In genomic region chr1:24070821-24071393, GRCh38 we compare ENCODE assay signal across 8 cellular contexts.
DNase-seq lines count a peak whose midpoint lies in the region; ATAC-seq and TF ChIP-seq lines count a peak whose summit lies in the region.

No MANE protein-coding gene starts in this region.

- H3K27ac Mint-ChIP-seq in nephron, result peak overlapping the region in 1 of 3 experiments; percentile 26
- no peak overlapping the region for H3K27ac Mint-ChIP-seq in stimulated activated naive B cell treated with anti-CD40 and anti-IgM and Interleukin-4, amounts not matched to agents 10 μg/mL and 1 μg/mL and 100 μg/mL, for 72 hours

- TF ChIP-seq CTCF in fibroblast of mammary gland (conservative IDR thresholded peaks at IDR 0.05; ENCODE audit: control insufficient read depth, insufficient read depth, low read depth, low read length) (peak; percentile 91), nephron (IDR thresholded peaks at IDR 0.05; ENCODE audit: unreplicated experiment in 3 of 3) (peak; percentile 84 to 86 (median 85))

- H3K36me3 Mint-ChIP-seq in nephron (ENCODE audit: low read depth), result no peaks in the 10 kb centered on the region
- H3K36me3 Mint-ChIP-seq in stimulated activated naive B cell treated with anti-CD40 and anti-IgM and Interleukin-4, amounts not matched to agents 10 μg/mL and 1 μg/mL and 100 μg/mL, for 72 hours, result no peaks in the 10 kb centered on the region

- no peaks in the 10 kb centered on the region for H3K9me3 Mint-ChIP-seq in nephron
- H3K9me3 Mint-ChIP-seq in stimulated activated naive B cell treated with anti-CD40 and anti-IgM and Interleukin-4, amounts not matched to agents 10 μg/mL and 1 μg/mL and 100 μg/mL, for 72 hours, result no peaks in the 10 kb centered on the region

- peaks cover 3% of the 10 kb centered on the region for H3K27me3 Mint-ChIP-seq in nephron (ENCODE audit: low read depth)
- H3K27me3 Mint-ChIP-seq in stimulated activated naive B cell treated with anti-CD40 and anti-IgM and Interleukin-4, amounts not matched to agents 10 μg/mL and 1 μg/mL and 100 μg/mL, for 72 hours, result peaks cover 0 to 6% of the 10 kb centered on the region in 2 donors

- H3K4me1 Mint-ChIP-seq in nephron, result peaks cover 5% of the 10 kb centered on the region
- H3K4me1 Mint-ChIP-seq in stimulated activated naive B cell treated with anti-CD40 and anti-IgM and Interleukin-4, amounts not matched to agents 10 μg/mL and 1 μg/mL and 100 μg/mL, for 72 hours, result no peaks in the 10 kb centered on the region

- DNase-seq in DMS114 treated with DMSO at 0.1 percent for 48 hours (lab: John Stamatoyannopoulos, UW; ENCODE audit: unreplicated experiment) (peak; percentile 88), KBM-7 (peak; percentile 82), OCI-M2 (lab: John Stamatoyannopoulos, UW; ENCODE audit: unreplicated experiment) (peak; percentile 5), activated T-cell treated with anti-CD3 and anti-CD28 coated beads for 4 hours (peak; percentile 70), fibroblast of mammary gland (ENCODE audit: low read depth) (peak; percentile 74)
- DNase-seq in stimulated activated naive B cell treated with anti-CD40 and anti-IgM and Interleukin-4, amounts not matched to agents 10 μg/mL and 1 μg/mL and 100 μg/mL, for 72 hours, result peak; percentile 66

- in situ Hi-C loops in KBM-7 (cut with MboI; ENCODE audit: low pct_unique_long_range_greater_than_20kb, low sequenced_read_pairs), result no loop called here

- ATAC-seq in stimulated activated naive B cell treated with anti-CD40 and anti-IgM and Interleukin-4, amounts not matched to agents 10 μg/mL and 1 μg/mL and 100 μg/mL, for 72 hours (replicated peaks), result peak; percentile 96
- ATAC-seq in HG02763 (IDR thresholded peaks at IDR 0.05; ENCODE audit: unreplicated experiment), result no peak

- H3K4me3 ChIP-seq in fibroblast of mammary gland (ENCODE audit: control insufficient read depth, low read depth, low read length), result no peak overlapping the region

- no peak overlapping the region for H3K4me3 Mint-ChIP-seq in nephron
- H3K4me3 Mint-ChIP-seq in stimulated activated naive B cell treated with anti-CD40 and anti-IgM and Interleukin-4, amounts not matched to agents 10 μg/mL and 1 μg/mL and 100 μg/mL, for 72 hours, result no peak overlapping the region

Comparison
In these comparisons a context has a peak if more than half of its experiments do, and no peak if none do; other contexts are left out.
1. DNase-seq: peak in every context shown above with its lines; median percentile 88 in DMS114 treated with DMSO at 0.1 percent for 48 hours; 82 in KBM-7; 74 in fibroblast of mammary gland; 70 in activated T-cell treated with anti-CD3 and anti-CD28 coated beads for 4 hours; 66 in stimulated activated naive B cell treated with anti-CD40 and anti-IgM and Interleukin-4, amounts not matched to agents 10 μg/mL and 1 μg/mL and 100 μg/mL, for 72 hours; 5 in OCI-M2.